In the genomic region with DNA sequence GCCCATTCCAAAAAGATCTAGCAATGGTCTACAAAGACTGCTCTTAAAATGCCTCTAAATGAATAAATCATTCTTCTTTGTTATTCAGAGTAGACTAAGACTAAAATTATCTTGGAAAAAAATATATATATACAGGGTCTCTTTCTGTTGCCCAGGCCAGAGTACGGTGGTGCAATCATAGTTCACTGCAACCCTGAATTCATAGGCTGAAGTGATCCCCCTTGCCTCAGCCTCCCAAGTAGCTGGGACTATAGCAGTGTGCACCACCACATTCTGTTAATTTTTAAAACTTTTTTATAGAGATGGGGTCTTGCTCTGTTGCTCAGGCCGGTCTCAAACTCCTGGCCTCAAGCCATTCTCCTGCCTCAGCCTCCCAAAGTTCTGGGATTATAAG, we compare ENCODE assay signal across 9 cellular contexts. TPM values are rescaled to one million over a fixed set of nuclear protein-coding genes. Genes with fewer than 3 reads are reported as not detected.
A peak's percentile ranks its signal among the peaks of the same experiment; 100 is the strongest.
DNase-seq lines count a peak whose midpoint lies in the region; ATAC-seq and TF ChIP-seq lines count a peak whose summit lies in the region.
"Had no signal": no experiment of that assay in that cellular context is flagged by ENCODE, and none has a peak within 500 bp of the region (broad histone marks: within the 10 kb centered on the region; RNA-seq: fewer than 3 reads in every experiment).

No MANE protein-coding gene starts in this region.

- 76 to 96% (median 88%) methylated on average over 2 of the region's 2 CpGs for WGBS in spleen, 5 donors

- H3K27ac ChIP-seq in dorsolateral prefrontal cortex: peak overlapping the region in 37 of 59 donors; percentile 4 to 76 (median 43)
- H3K27ac ChIP-seq in lower lobe of right lung: peak overlapping the region; percentile 27
- H3K27ac ChIP-seq in subcutaneous abdominal adipose tissue (ENCODE audit: low read depth, low read length): no peak overlapping the region
- peak overlapping the region in 4 of 8 donors; percentile 5 to 48 (median 31) for H3K27ac ChIP-seq in spleen

- no peak for DNase-seq in MG63
- DNase-seq in dorsolateral prefrontal cortex: no peak
- no peak for DNase-seq in lower lobe of right lung
- no peak for DNase-seq in activated CD4-positive, alpha-beta T cell treated with anti-CD3 and anti-CD28 coated beads for 48 hours
- DNase-seq in spleen: no peak
- no peak for DNase-seq in activated CD8-positive, alpha-beta memory T cell treated with anti-CD3 and anti-CD28 coated beads for 24 hours
- no peak for DNase-seq in retina
- DNase-seq: activated CD8-positive, alpha-beta memory T cell treated with anti-CD3 and anti-CD28 coated beads, Interleukin-2, amount 10 ng/mL, durations not matched to agents 7 days and 5 days had no signal

- intact Hi-C loops in dorsolateral prefrontal cortex (cut with DNase I) (no loop called here), lower lobe of right lung (cut with DNase I) (no loop called here), spleen (cut with DNase I; ENCODE audit: low total_unique reads) (no loop called here)

- H3K4me1 ChIP-seq in lower lobe of right lung (peaks cover 62% of the 10 kb centered on the region), subcutaneous abdominal adipose tissue (ENCODE audit: control insufficient read depth in 5 of 5, insufficient read depth in 5 of 5, low read length in 5 of 5) (peaks cover 2 to 23% (median 20%) of the 10 kb centered on the region in 5 donors), spleen (peaks cover 0 to 26% (median 8%) of the 10 kb centered on the region in 6 donors)

- H3K9me3 ChIP-seq in MG63 (no peaks in the 10 kb centered on the region), lower lobe of right lung (no peaks in the 10 kb centered on the region), subcutaneous abdominal adipose tissue (ENCODE audit: control insufficient read depth in 5 of 5, low read length in 5 of 5) (no peaks in the 10 kb centered on the region), spleen (no peaks in the 10 kb centered on the region)

- H3K36me3 ChIP-seq in MG63 (peaks cover 71% of the 10 kb centered on the region), lower lobe of right lung (no peaks in the 10 kb centered on the region), subcutaneous abdominal adipose tissue (ENCODE audit: control insufficient read depth in 5 of 5, insufficient read depth in 5 of 5, low read length in 5 of 5) (no peaks in the 10 kb centered on the region), spleen (no peaks in the 10 kb centered on the region)

- no peaks in the 10 kb centered on the region for H3K27me3 ChIP-seq in MG63
- H3K27me3 ChIP-seq in dorsolateral prefrontal cortex: no peaks in the 10 kb centered on the region
- no peaks in the 10 kb centered on the region for H3K27me3 ChIP-seq in lower lobe of right lung (ENCODE audit: low read depth)
- H3K27me3 ChIP-seq in subcutaneous abdominal adipose tissue (ENCODE audit: control insufficient read depth in 5 of 5, insufficient read depth in 4 of 5, low read length in 5 of 5): no peaks in the 10 kb centered on the region
- peaks cover 0 to 13% (median 0%) of the 10 kb centered on the region in 7 donors for H3K27me3 ChIP-seq in spleen (replicated peaks in 1 of 7)

- TF ChIP-seq CTCF in dorsolateral prefrontal cortex (IDR thresholded peaks at IDR 0.05 in 54 of 56, conservative IDR thresholded peaks at IDR 0.05 in 2 of 56; ENCODE audit: low read depth in 1 of 56, partially characterized antibody in 56 of 56) (no peak), lower lobe of right lung (IDR thresholded peaks at IDR 0.05) (no peak), spleen (IDR thresholded peaks at IDR 0.05 in 8 of 11, conservative IDR thresholded peaks at IDR 0.05 in 3 of 11) (no peak)

- H3K4me3 ChIP-seq in MG63 (peak overlapping the region; percentile 36), dorsolateral prefrontal cortex (peak overlapping the region in 57 of 59 donors; percentile 20 to 69 (median 48)), lower lobe of right lung (peak overlapping the region; percentile 28), subcutaneous abdominal adipose tissue (ENCODE audit: low read depth in 1 of 5, low read length in 5 of 5) (peak overlapping the region; percentile 45 to 64 (median 51)), spleen (peak overlapping the region in 3 of 8 donors; percentile 6 to 28 (median 22))

- no peak for TF ChIP-seq POLR2A in spleen (IDR thresholded peaks at IDR 0.05)

- no peak for ATAC-seq in lower lobe of right lung
- ATAC-seq: activated CD8-positive, alpha-beta memory T cell treated with anti-CD3 and anti-CD28 coated beads, Interleukin-2, amount 10 ng/mL, durations not matched to agents 7 days and 5 days had no signal

- peak overlapping the region in 3 of 5 donors; percentile 39 to 57 (median 52) for H3K9ac ChIP-seq in subcutaneous abdominal adipose tissue (ENCODE audit: low read length in 5 of 5)

RNA-seq across cellular contexts. Expression of gene WWTR1, which starts 18.7 kb away (rescaled TPM):
- total RNA-seq in MG63 (2014; rRNA removed; shearing (Covaris generic); ENCODE audit: low replicate concordance): 51.3 and 93.0 TPM in 2 replicates
- total RNA-seq in dorsolateral prefrontal cortex (10 to 100 TPM; 11.4 to 59.9 (median 24.1) TPM), lower lobe of right lung (89.5 TPM), spleen (10 to 100 TPM; 43.5 to 70.6 (median 63.7) TPM)
- polyA plus RNA-seq in spleen: 10 to 100 TPM in 1 of 3 donors, 1 to 10 TPM in 2; 8.4 to 15.3 (median 8.8) TPM
